21 cellular contexts compared by ENCODE assay signal in genomic region chr9:19429590-19429989, GRCh38.
"Had no signal": no experiment of that assay in that cellular context is flagged by ENCODE, and none has a peak within 500 bp of the region (broad histone marks: within the 10 kb centered on the region; RNA-seq: fewer than 3 reads in every experiment).

No MANE protein-coding gene starts in this region.

- H3K36me3 ChIP-seq: colonic mucosa, right lobe of liver had no signal

- DNase-seq: activated B cell treated with CpG ODN at 0.5 μM for 24 hours; activated CD4-positive, alpha-beta memory T cell treated with anti-CD3 and anti-CD28 coated beads, Interleukin-2, amount 10 ng/mL, durations not matched to agents 7 days and 5 days; activated CD4-positive, alpha-beta T cell treated with anti-CD3 and anti-CD28 coated beads for 48 hours; activated naive CD4-positive, alpha-beta T cell treated with Interleukin-2 at 50 U/mL for 16 hours; activated naive CD8-positive, alpha-beta T cell treated with anti-CD3 and anti-CD28 coated beads, Interleukin-2, amount 10 ng/mL, durations not matched to agents 7 days and 5 days; activated T-cell treated with anti-CD3 and anti-CD28 coated beads, Interleukin-2, amount 50 U/mL, for 1 hour; central memory CD4-positive, alpha-beta T cell; colonic mucosa; erythroblast; heart right ventricle; immature natural killer cell; mesendoderm; naive thymus-derived CD8-positive, alpha-beta T cell; pancreas; right lobe of liver; spleen; stimulated activated naive CD4-positive, alpha-beta T cell; thyroid gland had no signal

- H3K9me3 Mint-ChIP-seq: activated B cell treated with CpG ODN at 0.5 μM for 24 hours; activated CD4-positive, alpha-beta memory T cell treated with anti-CD3 and anti-CD28 coated beads, Interleukin-2, amount 10 ng/mL, durations not matched to agents 7 days and 5 days; activated naive CD8-positive, alpha-beta T cell treated with anti-CD3 and anti-CD28 coated beads, Interleukin-2, amount 10 ng/mL, durations not matched to agents 7 days and 5 days; activated T-helper 2 cell treated with anti-CD3 and anti-CD28 coated beads, Interferon-gamma antibody, Interleukin-2, Interleukin-4, amounts not matched to agents 10 μg/mL and 5 μg/mL and 100 μg/mL, durations not matched to agents 14 hours and 24 hours and 36 hours; immature natural killer cell; naive thymus-derived CD8-positive, alpha-beta T cell; T-helper 2 cell treated with Interferon-gamma antibody and Interleukin-4, amounts not matched to agents 5 μg/mL and 100 μg/mL, for 36 hours had no signal

- ATAC-seq: naive thymus-derived CD8-positive, alpha-beta T cell; pancreas had no signal

- H3K27me3 ChIP-seq: colonic mucosa, heart right ventricle, pancreas, right lobe of liver, spleen, thyroid gland had no signal

- H3K4me1 Mint-ChIP-seq: activated B cell treated with CpG ODN at 0.5 μM for 24 hours; activated naive CD8-positive, alpha-beta T cell treated with anti-CD3 and anti-CD28 coated beads, Interleukin-2, amount 10 ng/mL, durations not matched to agents 7 days and 5 days; brain; immature natural killer cell; naive thymus-derived CD8-positive, alpha-beta T cell had no signal

- H3K4me3 ChIP-seq: colonic mucosa, heart right ventricle, pancreas, right lobe of liver, spleen, thyroid gland had no signal

- H3K27me3 Mint-ChIP-seq: activated B cell treated with CpG ODN at 0.5 μM for 24 hours; activated CD4-positive, alpha-beta memory T cell treated with anti-CD3 and anti-CD28 coated beads, Interleukin-2, amount 10 ng/mL, durations not matched to agents 7 days and 5 days; activated naive CD8-positive, alpha-beta T cell treated with anti-CD3 and anti-CD28 coated beads, Interleukin-2, amount 10 ng/mL, durations not matched to agents 7 days and 5 days; brain; naive thymus-derived CD8-positive, alpha-beta T cell had no signal

- H3K4me3 Mint-ChIP-seq: activated B cell treated with CpG ODN at 0.5 μM for 24 hours; activated CD4-positive, alpha-beta memory T cell treated with anti-CD3 and anti-CD28 coated beads, Interleukin-2, amount 10 ng/mL, durations not matched to agents 7 days and 5 days; activated naive CD8-positive, alpha-beta T cell treated with anti-CD3 and anti-CD28 coated beads, Interleukin-2, amount 10 ng/mL, durations not matched to agents 7 days and 5 days; brain; immature natural killer cell; naive thymus-derived CD8-positive, alpha-beta T cell; T-helper 2 cell treated with Interferon-gamma antibody and Interleukin-4, amounts not matched to agents 5 μg/mL and 100 μg/mL, for 36 hours had no signal

- H3K27ac Mint-ChIP-seq: activated B cell treated with CpG ODN at 0.5 μM for 24 hours; activated CD4-positive, alpha-beta memory T cell treated with anti-CD3 and anti-CD28 coated beads, Interleukin-2, amount 10 ng/mL, durations not matched to agents 7 days and 5 days; activated naive CD8-positive, alpha-beta T cell treated with anti-CD3 and anti-CD28 coated beads, Interleukin-2, amount 10 ng/mL, durations not matched to agents 7 days and 5 days; activated T-helper 2 cell treated with anti-CD3 and anti-CD28 coated beads, Interferon-gamma antibody, Interleukin-2, Interleukin-4, amounts not matched to agents 10 μg/mL and 5 μg/mL and 100 μg/mL, durations not matched to agents 14 hours and 24 hours and 36 hours; brain; immature natural killer cell; naive thymus-derived CD8-positive, alpha-beta T cell; T-helper 2 cell treated with Interferon-gamma antibody and Interleukin-4, amounts not matched to agents 5 μg/mL and 100 μg/mL, for 36 hours had no signal

- H3K27ac ChIP-seq: colonic mucosa, pancreas, spleen, thyroid gland had no signal

- H3K9me3 ChIP-seq: colonic mucosa, heart right ventricle, pancreas, right lobe of liver, spleen, thyroid gland had no signal

- H3K4me1 ChIP-seq: colonic mucosa, pancreas, right lobe of liver, spleen, thyroid gland had no signal
